8 cellular contexts compared by ENCODE assay signal in genomic region chr22:26550498-26551033, GRCh38. TPM values are rescaled to one million over a fixed set of nuclear protein-coding genes. Genes with fewer than 3 reads are reported as not detected.
A peak's percentile ranks its signal among the peaks of the same experiment; 100 is the strongest.
DNase-seq lines count a peak whose midpoint lies in the region; ATAC-seq lines count a peak whose summit lies in the region.

No MANE protein-coding gene starts in this region.

- peak; percentile 97 for DNase-seq in ACHN
- DNase-seq in LHCN-M2 (ENCODE audit: low read depth) = peak; percentile 92
- peak; percentile 53 for DNase-seq in ecto neural progenitor cell (ENCODE audit: low spot score)
- DNase-seq in medulla oblongata (ENCODE audit: extremely low spot score) = peak; percentile 69
- no peak for DNase-seq in stimulated activated CD4-positive, alpha-beta T cell treated with anti-CD3 and anti-CD28 coated beads, Interleukin-4, amount 100 ng/mL, for 1 hour

- no peak for ATAC-seq in GM21576 (IDR thresholded peaks at IDR 0.05; ENCODE audit: unreplicated experiment)
- ATAC-seq in HG03025 (IDR thresholded peaks at IDR 0.05; ENCODE audit: low FRiP score, unreplicated experiment) = no peak
- ATAC-seq in GM18858 (IDR thresholded peaks at IDR 0.05; ENCODE audit: unreplicated experiment) = no peak

- in situ Hi-C loops in ACHN (cut with HindIII; ENCODE audit: low pct_ligation_motif_present, low pct_unique_long_range_greater_than_20kb, low sequenced_read_pairs) = no loop called here

RNA-seq across cellular contexts. Expression of gene TFIP11, which starts 38.3 kb away (rescaled TPM):
- total RNA-seq in LHCN-M2 (2014; rRNA removed) = 28.3 and 28.5 TPM in 2 replicates
- 24.6 TPM for polyA plus RNA-seq in LHCN-M2 (2012)

RNA-seq across cellular contexts. Expression of gene TPST2, which starts 39.4 kb away (rescaled TPM):
- total RNA-seq in LHCN-M2 (2014; rRNA removed) = 20.1 and 30.0 TPM in 2 replicates
- 38.0 TPM for polyA plus RNA-seq in LHCN-M2 (2012)
